Comparison of ENCODE assay signal across 18 cellular contexts in the genomic region with DNA sequence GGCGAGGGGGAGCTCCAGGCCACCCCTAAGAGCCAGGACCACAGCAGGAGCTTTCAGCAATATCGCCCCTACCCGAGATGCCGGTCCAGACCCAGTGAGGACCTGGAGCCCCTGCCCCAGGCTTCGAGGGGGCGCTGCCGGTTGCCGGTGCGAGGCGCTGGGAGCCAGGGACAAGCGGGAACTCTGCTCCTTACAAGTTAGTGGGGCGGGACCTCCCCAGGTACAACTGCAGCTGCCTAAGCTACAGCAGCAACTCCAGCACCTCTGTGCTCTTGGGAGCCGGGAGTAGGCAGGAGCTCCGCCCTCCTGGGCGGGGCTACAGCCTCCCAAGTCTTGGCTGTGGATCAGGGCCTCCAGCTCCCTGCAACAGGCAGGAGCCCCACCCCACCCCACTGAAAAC.
"Had no signal": no experiment of that assay in that cellular context is flagged by ENCODE, and none has a peak within 500 bp of the region (broad histone marks: within the 10 kb centered on the region; RNA-seq: fewer than 3 reads in every experiment).

No MANE protein-coding gene starts in this region.

- H3K4me1 ChIP-seq: breast epithelium, gastroesophageal sphincter, heart left ventricle, parathyroid adenoma, sigmoid colon, testis had no signal

- H3K79me2 ChIP-seq: parathyroid adenoma had no signal

- H3K9me3 ChIP-seq: breast epithelium, gastroesophageal sphincter, heart left ventricle, sigmoid colon, testis had no signal

- ATAC-seq: activated CD8-positive, alpha-beta T cell treated with anti-CD3 and anti-CD28 coated beads, Interleukin-2, amount 10 ng/mL, durations not matched to agents 7 days and 5 days; esophagus mucosa; gastroesophageal sphincter; natural killer cell; stimulated activated memory B cell treated with anti-CD40 and anti-IgM and Interleukin-4, amounts not matched to agents 10 μg/mL and 1 μg/mL and 100 μg/mL, for 72 hours had no signal

- H3K4me1 Mint-ChIP-seq: activated CD4-positive, alpha-beta T cell treated with anti-CD3 and anti-CD28 coated beads, Interleukin-2, amount 10 ng/mL, durations not matched to agents 7 days and 5 days; activated naive CD4-positive, alpha-beta T cell treated with anti-CD3 and anti-CD28 coated beads, Interleukin-2, amount 50 U/mL, for 24 hours; stimulated activated memory B cell treated with anti-CD40 and anti-IgM and Interleukin-4, amounts not matched to agents 10 μg/mL and 1 μg/mL and 100 μg/mL, for 72 hours had no signal

- H3K9me3 Mint-ChIP-seq: activated naive CD4-positive, alpha-beta T cell treated with anti-CD3 and anti-CD28 coated beads, Interleukin-2, amount 50 U/mL, for 24 hours had no signal

- H3K4me3 Mint-ChIP-seq: activated CD4-positive, alpha-beta T cell treated with anti-CD3 and anti-CD28 coated beads, Interleukin-2, amount 10 ng/mL, durations not matched to agents 7 days and 5 days; activated CD8-positive, alpha-beta T cell treated with anti-CD3 and anti-CD28 coated beads, Interleukin-2, amount 10 ng/mL, durations not matched to agents 7 days and 5 days; activated naive CD4-positive, alpha-beta T cell treated with anti-CD3 and anti-CD28 coated beads, Interleukin-2, amount 50 U/mL, for 24 hours; natural killer cell; stimulated activated memory B cell treated with anti-CD40 and anti-IgM and Interleukin-4, amounts not matched to agents 10 μg/mL and 1 μg/mL and 100 μg/mL, for 72 hours; type B pancreatic cell had no signal

- H2AFZ ChIP-seq: parathyroid adenoma had no signal

- H3K36me3 Mint-ChIP-seq: activated naive CD4-positive, alpha-beta T cell treated with anti-CD3 and anti-CD28 coated beads, Interleukin-2, amount 50 U/mL, for 24 hours; natural killer cell; stimulated activated memory B cell treated with anti-CD40 and anti-IgM and Interleukin-4, amounts not matched to agents 10 μg/mL and 1 μg/mL and 100 μg/mL, for 72 hours; type B pancreatic cell had no signal

- H3K27ac Mint-ChIP-seq: activated CD4-positive, alpha-beta T cell treated with anti-CD3 and anti-CD28 coated beads, Interleukin-2, amount 10 ng/mL, durations not matched to agents 7 days and 5 days; activated CD8-positive, alpha-beta T cell treated with anti-CD3 and anti-CD28 coated beads, Interleukin-2, amount 10 ng/mL, durations not matched to agents 7 days and 5 days; activated naive CD4-positive, alpha-beta T cell treated with anti-CD3 and anti-CD28 coated beads, Interleukin-2, amount 50 U/mL, for 24 hours; natural killer cell; stimulated activated memory B cell treated with anti-CD40 and anti-IgM and Interleukin-4, amounts not matched to agents 10 μg/mL and 1 μg/mL and 100 μg/mL, for 72 hours; type B pancreatic cell had no signal

- H3K27me3 Mint-ChIP-seq: type B pancreatic cell had no signal

- H3K27me3 ChIP-seq: breast epithelium, gastroesophageal sphincter, heart left ventricle, sigmoid colon, testis had no signal

- H3K36me3 ChIP-seq: breast epithelium, gastroesophageal sphincter, heart left ventricle, sigmoid colon had no signal

- DNase-seq: activated CD4-positive, alpha-beta T cell treated with anti-CD3 and anti-CD28 coated beads, Interleukin-2, amount 10 ng/mL, durations not matched to agents 7 days and 5 days; activated CD8-positive, alpha-beta T cell treated with anti-CD3 and anti-CD28 coated beads, Interleukin-2, amount 10 ng/mL, durations not matched to agents 7 days and 5 days; activated effector memory CD4-positive, alpha-beta T cell treated with Interleukin-2 at 50 U/mL for 16 hours; activated T-cell treated with anti-CD3 and anti-CD28 coated beads, Interleukin-2, amount 50 U/mL, for 48 hours; cortex of kidney; heart left ventricle; natural killer cell; sigmoid colon; stimulated activated CD4-positive, alpha-beta T cell treated with anti-CD3 and anti-CD28 coated beads, Interleukin-4, amount 100 ng/mL, for 4 hours; T-helper 9 cell; testis had no signal

- H3K4me3 ChIP-seq: gastroesophageal sphincter, heart left ventricle, sigmoid colon, testis had no signal

- H3K27ac ChIP-seq: breast epithelium, gastroesophageal sphincter, heart left ventricle, parathyroid adenoma, sigmoid colon, testis had no signal

- H3K9ac ChIP-seq: parathyroid adenoma had no signal
